10 cellular contexts compared by ENCODE assay signal in the genomic region with DNA sequence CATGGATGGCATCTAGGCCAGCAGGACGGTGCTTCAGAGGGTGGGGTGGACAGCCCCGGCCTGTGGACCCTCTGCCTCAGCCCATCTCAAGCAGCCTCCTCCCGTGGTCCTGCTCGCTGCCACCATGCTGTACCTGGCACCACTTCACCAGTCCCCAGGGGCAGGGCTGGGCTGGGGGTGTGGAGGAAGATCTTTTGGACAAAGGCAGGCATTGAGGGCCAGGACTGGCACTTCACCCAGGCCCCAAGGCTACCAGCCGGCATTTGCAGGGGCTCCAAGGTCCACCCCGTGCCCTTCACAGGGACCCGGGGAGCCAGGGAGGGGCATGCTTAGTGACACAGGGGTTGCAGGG. TPM values are rescaled to one million over a fixed set of nuclear protein-coding genes. Genes with fewer than 3 reads are reported as not detected.
DNase-seq lines count a peak whose midpoint lies in the region; FAIRE-seq and TF ChIP-seq lines count a peak whose summit lies in the region.
"Had no signal": no experiment of that assay in that cellular context is flagged by ENCODE, and none has a peak within 500 bp of the region (broad histone marks: within the 10 kb centered on the region; RNA-seq: fewer than 3 reads in every experiment).

No MANE protein-coding gene starts in this region.

- CTCF ChIA-PET in PC-9 (lab: Charles Lee) = no interaction called here

- intact Hi-C loops in PC-9 (cut with micrococcal nuclease; ENCODE audit: unreplicated experiment) = loop anchor here (1.0 to 5.0 kb wide), 5 partner anchors 40 to 768 kb away; partner anchors contain the start of genes ABCD1 and BCAP31

- POLR2A ChIA-PET in PC-9 (lab: Charles Lee; ENCODE audit: unreplicated experiment) = no interaction called here

- H3K9me3 ChIP-seq in PC-9 (ENCODE audit: insufficient read depth, low read depth) (no peaks in the 10 kb centered on the region), suprapubic skin (no peaks in the 10 kb centered on the region)
- H3K9me3 ChIP-seq: MG63 had no signal

- WGBS in suprapubic skin = 50% methylated on average over 2 of the region's 7 CpGs

- no peak for TF ChIP-seq POLR2A in suprapubic skin (IDR thresholded peaks at IDR 0.05)

- peak overlapping the region; percentile 83 for H3K4me2 ChIP-seq in PC-9

- no peaks in the 10 kb centered on the region for H3F3A ChIP-seq in PC-9 (ENCODE audit: insufficient read depth, low read depth)

- H3K79me2 ChIP-seq in PC-9 (ENCODE audit: low read depth) = no peaks in the 10 kb centered on the region

- H2AFZ ChIP-seq in PC-9 = no peak overlapping the region

- H3K36me3 ChIP-seq in PC-9 (ENCODE audit: low read depth) (no peaks in the 10 kb centered on the region), suprapubic skin (no peaks in the 10 kb centered on the region)
- H3K36me3 ChIP-seq: MG63 had no signal

- no peak overlapping the region; the same call in 1 of the 2 replicates for H3K4me3 ChIP-seq in PC-9
- H3K4me3 ChIP-seq in epithelial cell of esophagus (ENCODE audit: low read length) = peak overlapping the region; percentile 57
- peak overlapping the region; percentile 16 for H3K4me3 ChIP-seq in suprapubic skin

- DNase-seq in PC-9 = no peak
- no peak for DNase-seq in epithelial cell of esophagus (ENCODE audit: low read depth)
- DNase-seq in suprapubic skin (ENCODE audit: low spot score in 2 of 2) = no peak
- DNase-seq in NCI-H446 (lab: John Stamatoyannopoulos, UW) = no peak
- DNase-seq in urothelium cell line (ENCODE audit: low spot score) = no peak
- DNase-seq: activated B cell treated with CpG ODN at 0.5 μM for 24 hours; activated naive CD8-positive, alpha-beta T cell treated with anti-CD3 and anti-CD28 coated beads for 36 hours; MG63; stimulated activated CD4-positive, alpha-beta T cell treated with anti-CD3 and anti-CD28 coated beads, Interleukin-1b, Interleukin-23, amount 100 ng/mL, for 48 hours had no signal

- H4K20me1 ChIP-seq in PC-9 (ENCODE audit: insufficient read depth) = no peaks in the 10 kb centered on the region

- no peak for FAIRE-seq in urothelium cell line (lab: Jason Lieb, UNC)

- TF ChIP-seq EP300 in suprapubic skin (IDR thresholded peaks at IDR 0.05) = no peak

- no peak overlapping the region for H3K27ac ChIP-seq in PC-9
- H3K27ac ChIP-seq in suprapubic skin = peak overlapping the region; percentile 54

- H3K27me3 ChIP-seq in PC-9 (ENCODE audit: insufficient read depth, low read depth) = no peaks in the 10 kb centered on the region
- H3K27me3 ChIP-seq in suprapubic skin = no peaks in the 10 kb centered on the region
- H3K27me3 ChIP-seq: MG63 had no signal

- no peaks in the 10 kb centered on the region for H3K9me2 ChIP-seq in PC-9 (ENCODE audit: insufficient read depth)

- H3K4me1 ChIP-seq in PC-9 (replicated peaks; ENCODE audit: insufficient read depth) (peaks cover 7% of the 10 kb centered on the region; the same call in 1 of the 2 replicates), suprapubic skin (peaks cover 27% of the 10 kb centered on the region)

- BruUV-seq in PC-9 (replicated peaks; lab: Mats Ljungman, UMichigan) = no TSS peak

- TF ChIP-seq CTCF in PC-9 (conservative IDR thresholded peaks at IDR 0.05) = no peak
- no peak for TF ChIP-seq CTCF in epithelial cell of esophagus (IDR thresholded peaks at IDR 0.05; ENCODE audit: insufficient read depth, low read depth, low read length, missing control alignments)
- no peak for TF ChIP-seq CTCF in suprapubic skin (IDR thresholded peaks at IDR 0.05)

RNA-seq across cellular contexts. Expression of gene PLXNB3, which starts 0.7 kb away (rescaled TPM):
- 39.4 and 41.4 TPM in 2 replicates for total RNA-seq in PC-9 (2021)
- total RNA-seq in suprapubic skin = 10 to 100 TPM; 13.5 to 23.9 (median 19.8) TPM
- total RNA-seq: activated B cell treated with CpG ODN at 0.5 μM for 24 hours had no signal

RNA-seq across cellular contexts. Expression of gene SRPK3, which starts 16.1 kb away (rescaled TPM):
- total RNA-seq in PC-9 (2021) (0.40 and 0.46 TPM in 2 replicates), suprapubic skin (1 to 10 TPM in 2 of 4 donors, under 1 TPM in 2; 0.42 to 3.1 (median 1.2) TPM)
- total RNA-seq: activated B cell treated with CpG ODN at 0.5 μM for 24 hours; activated naive CD8-positive, alpha-beta T cell treated with anti-CD3 and anti-CD28 coated beads for 36 hours; mesothelial cell of epicardium had no signal

RNA-seq across cellular contexts. Expression of gene IDH3G, which starts 29.4 kb away (rescaled TPM):
- total RNA-seq in PC-9 (2021) (47.7 and 63.4 TPM in 2 replicates), suprapubic skin (100 to 1,000 TPM in 1 of 4 donors, 10 to 100 TPM in 3; 58.1 to 105 (median 93.8) TPM)

RNA-seq across cellular contexts. Expression of gene SSR4, which starts 29.7 kb away (rescaled TPM):
- total RNA-seq in PC-9 (2021) (223 and 310 TPM in 2 replicates), suprapubic skin (100 to 1,000 TPM in 3 of 4 donors, 10 to 100 TPM in 1; 86.7 to 200 (median 150) TPM)

RNA-seq across cellular contexts. Expression of gene ABCD1, which starts 40.1 kb away (rescaled TPM):
- 40.0 and 44.9 TPM in 2 replicates for total RNA-seq in PC-9 (2021)
- 1 to 10 TPM; 5.9 to 9.4 (median 7.4) TPM for total RNA-seq in suprapubic skin
